Comparison of ENCODE assay signal across 14 cellular contexts in genomic region chr6:78619016-78619415, GRCh38.
DNase-seq lines count a peak whose midpoint lies in the region; ATAC-seq and TF ChIP-seq lines count a peak whose summit lies in the region.
"Had no signal": no experiment of that assay in that cellular context is flagged by ENCODE, and none has a peak within 500 bp of the region (broad histone marks: within the 10 kb centered on the region; RNA-seq: fewer than 3 reads in every experiment).

No MANE protein-coding gene starts in this region.

- no peak overlapping the region for H3K4me3 ChIP-seq in NB4 (ENCODE audit: low read depth, low read length)
- H3K4me3 ChIP-seq in choroid plexus epithelial cell (ENCODE audit: low read depth, low read length) = no peak overlapping the region

- peak; percentile 39 for DNase-seq in EL
- no peak for DNase-seq in NB4 (ENCODE audit: low read depth)
- peak; percentile 13 for DNase-seq in choroid plexus epithelial cell (ENCODE audit: low read depth)
- DNase-seq in NCI-H2196 (lab: John Stamatoyannopoulos, UW; ENCODE audit: unreplicated experiment) = no peak
- DNase-seq: C1 segment of cervical spinal cord; Calu3; CD4-positive, alpha-beta T cell; DMS 273 treated with DMSO at 0.1 percent for 48 hours; HCEC 1CT; HFFc6 had no signal

- no peaks in the 10 kb centered on the region for H3K36me3 Mint-ChIP-seq in nephron (ENCODE audit: low read depth)

- TF ChIP-seq CTCF in NB4 (IDR thresholded peaks at IDR 0.05; ENCODE audit: low read depth, low read length) = peak; percentile 1
- TF ChIP-seq CTCF in choroid plexus epithelial cell (conservative IDR thresholded peaks at IDR 0.05; ENCODE audit: low read depth, low read length) = no peak
- TF ChIP-seq CTCF in nephron (IDR thresholded peaks at IDR 0.05; ENCODE audit: unreplicated experiment in 3 of 3) = no peak

- H3K27me3 Mint-ChIP-seq in nephron (ENCODE audit: low read depth) = no peaks in the 10 kb centered on the region
- H3K27me3 Mint-ChIP-seq: B cell; CD4-positive, alpha-beta T cell had no signal

- no peak overlapping the region for H3K4me3 Mint-ChIP-seq in nephron
- H3K4me3 Mint-ChIP-seq: B cell; CD4-positive, alpha-beta T cell; HFFc6 had no signal

- H3K4me1 Mint-ChIP-seq in nephron = peaks cover 10% of the 10 kb centered on the region
- H3K4me1 Mint-ChIP-seq: B cell had no signal

- H3K9me3 Mint-ChIP-seq in nephron = no peaks in the 10 kb centered on the region
- H3K9me3 Mint-ChIP-seq: CD4-positive, alpha-beta T cell; HFFc6 had no signal

- peak overlapping the region in 2 of 3 experiments; percentile 41 to 75 for H3K27ac Mint-ChIP-seq in nephron
- H3K27ac Mint-ChIP-seq: B cell; CD4-positive, alpha-beta T cell; HFFc6 had no signal

- TF ChIP-seq POLR2A in NB4 (IDR thresholded peaks at IDR 0.05; ENCODE audit: extremely low read depth, insufficient read length) = no peak

- no peak for ATAC-seq in GM21619 (IDR thresholded peaks at IDR 0.05; ENCODE audit: unreplicated experiment)
- no peak for ATAC-seq in GM19324 (IDR thresholded peaks at IDR 0.05; ENCODE audit: low FRiP score, unreplicated experiment)

Comparison
In these comparisons a context has a peak if more than half of its experiments do, and no peak if none do; other contexts are left out.
1. DNase-seq: peak in EL (single experiment) and choroid plexus epithelial cell (single experiment); none in NB4 (single experiment) and NCI-H2196 (single experiment).